Comparison of ENCODE assay signal across 17 cellular contexts in genomic region chr17:73782641-73783381, GRCh38.
A peak's percentile ranks its signal among the peaks of the same experiment; 100 is the strongest.
DNase-seq lines count a peak whose midpoint lies in the region; ATAC-seq, FAIRE-seq and TF ChIP-seq lines count a peak whose summit lies in the region.
"Had no signal": no experiment of that assay in that cellular context is flagged by ENCODE, and none has a peak within 500 bp of the region (broad histone marks: within the 10 kb centered on the region; RNA-seq: fewer than 3 reads in every experiment).

No MANE protein-coding gene starts in this region.

- H3K4me2 ChIP-seq in A549 = no peak overlapping the region
- no peak overlapping the region for H3K4me2 ChIP-seq in DND-41 (ENCODE audit: insufficient read depth, low read length)

- H3K4me3 ChIP-seq in A549 (no peak overlapping the region), DND-41 (ENCODE audit: low read depth in 1 of 2, low read length in 2 of 2) (no peak overlapping the region), colonic mucosa (no peak overlapping the region)
- H3K4me3 ChIP-seq: Peyer's patch had no signal

- no peaks in the 10 kb centered on the region for H3K27me3 ChIP-seq in DND-41 (ENCODE audit: insufficient read depth, low read length, poor library complexity)
- no peaks in the 10 kb centered on the region for H3K27me3 ChIP-seq in colonic mucosa
- H3K27me3 ChIP-seq: brain microvascular endothelial cell had no signal

- H3K27me3 Mint-ChIP-seq in chondrocyte (ENCODE audit: low read depth) = peaks cover 50% of the 10 kb centered on the region
- H3K27me3 Mint-ChIP-seq: CD4-positive, CD25-positive, alpha-beta regulatory T cell had no signal

- peak; percentile 22 to 40; a peak in 3 of 6 replicates for ATAC-seq in A549
- ATAC-seq in DND-41 (ENCODE audit: insufficient read depth, low read depth) = no peak
- no peak for ATAC-seq in GM18907 (IDR thresholded peaks at IDR 0.05; ENCODE audit: unreplicated experiment)
- ATAC-seq in activated naive CD4-positive, alpha-beta T cell treated with anti-CD3 and anti-CD28 coated beads, Interleukin-2, amount 50 U/mL, for 72 hours = no peak
- ATAC-seq: naive thymus-derived CD8-positive, alpha-beta T cell; right cardiac atrium had no signal

- TF ChIP-seq EP300 in A549 (IDR thresholded peaks at IDR 0.05) = no peak

- H3K9ac ChIP-seq in DND-41 (ENCODE audit: low read depth, low read length) (no peak overlapping the region), colonic mucosa (ENCODE audit: low read depth in 2 of 2, low read length in 2 of 2) (peak overlapping the region in 1 of 2 donors; percentile 12)

- H3K36me3 Mint-ChIP-seq in chondrocyte (ENCODE audit: low read depth) = peaks cover 2% of the 10 kb centered on the region
- no peaks in the 10 kb centered on the region for H3K36me3 Mint-ChIP-seq in activated naive CD4-positive, alpha-beta T cell treated with anti-CD3 and anti-CD28 coated beads, Interleukin-2, amount 50 U/mL, for 72 hours
- H3K36me3 Mint-ChIP-seq: activated CD4-positive, alpha-beta memory T cell treated with anti-CD3 and anti-CD28 coated beads for 36 hours; CD4-positive, CD25-positive, alpha-beta regulatory T cell; naive thymus-derived CD8-positive, alpha-beta T cell had no signal

- no peak for FAIRE-seq in A549 (lab: Jason Lieb, UNC)
- FAIRE-seq: endometrium had no signal

- no peaks in the 10 kb centered on the region for H3K9me3 Mint-ChIP-seq in chondrocyte (ENCODE audit: low read depth)
- H3K9me3 Mint-ChIP-seq in activated naive CD4-positive, alpha-beta T cell treated with anti-CD3 and anti-CD28 coated beads, Interleukin-2, amount 50 U/mL, for 72 hours = no peaks in the 10 kb centered on the region
- H3K9me3 Mint-ChIP-seq: activated CD4-positive, alpha-beta memory T cell treated with anti-CD3 and anti-CD28 coated beads for 36 hours; CD4-positive, CD25-positive, alpha-beta regulatory T cell; naive thymus-derived CD8-positive, alpha-beta T cell had no signal

- no peak overlapping the region for H2AFZ ChIP-seq in DND-41 (ENCODE audit: low read depth, low read length)

- H4K20me1 ChIP-seq in DND-41 (ENCODE audit: insufficient read depth, low read length) = no peaks in the 10 kb centered on the region

- H3K4me1 ChIP-seq in A549 = peaks cover 22% of the 10 kb centered on the region
- H3K4me1 ChIP-seq in DND-41 (ENCODE audit: insufficient read depth, low read length) = no peaks in the 10 kb centered on the region
- peaks cover 5% of the 10 kb centered on the region for H3K4me1 ChIP-seq in colonic mucosa

- DNase-seq in A549 (ENCODE audit: low read depth in 1 of 2, low spot score in 1 of 2) (no peak), DND-41 (no peak), NCI-H510A (lab: John Stamatoyannopoulos, UW) (peak; percentile 36), colonic mucosa (peak; percentile 37), chondrocyte (ENCODE audit: low spot score) (no peak), GM10266 (ENCODE audit: extremely low spot score) (no peak)
- no peak for DNase-seq in activated naive CD4-positive, alpha-beta T cell treated with anti-CD3 and anti-CD28 coated beads, Interleukin-2, amount 50 U/mL, for 72 hours (ENCODE audit: low spot score in 2 of 2)
- DNase-seq: activated CD4-positive, alpha-beta memory T cell treated with anti-CD3 and anti-CD28 coated beads for 36 hours; activated gamma-delta T cell; brain microvascular endothelial cell; Peyer's patch; right cardiac atrium had no signal

- intact Hi-C loops in colonic mucosa (cut with DNase I) = no loop called here

- no peaks in the 10 kb centered on the region for H3K9me3 ChIP-seq in A549
- no peaks in the 10 kb centered on the region for H3K9me3 ChIP-seq in DND-41 (ENCODE audit: insufficient read depth, low read length, severe bottlenecking)
- H3K9me3 ChIP-seq in colonic mucosa = no peaks in the 10 kb centered on the region
- H3K9me3 ChIP-seq: Peyer's patch had no signal

- POLR2A ChIA-PET in A549 (lab: Yijun Ruan, JAX) = no interaction called here

- H3K27ac Mint-ChIP-seq in chondrocyte (ENCODE audit: unreplicated experiment) = no peak overlapping the region
- H3K27ac Mint-ChIP-seq in activated naive CD4-positive, alpha-beta T cell treated with anti-CD3 and anti-CD28 coated beads, Interleukin-2, amount 50 U/mL, for 72 hours = no peak overlapping the region
- H3K27ac Mint-ChIP-seq: activated CD4-positive, alpha-beta memory T cell treated with anti-CD3 and anti-CD28 coated beads for 36 hours had no signal

- H3K36me3 ChIP-seq in DND-41 (ENCODE audit: insufficient read depth, low read length) (no peaks in the 10 kb centered on the region), colonic mucosa (no peaks in the 10 kb centered on the region)
- H3K36me3 ChIP-seq: brain microvascular endothelial cell, Peyer's patch had no signal

- no peaks in the 10 kb centered on the region for H3K79me2 ChIP-seq in DND-41 (ENCODE audit: insufficient read depth, low read length)

- CTCF ChIA-PET in A549 (lab: Yijun Ruan, JAX) = interaction anchor here (1.0 to 2.0 kb wide), 6 partner anchors 8 to 137 kb away, joined by 3 to 5 read pairs (median 4); no protein-coding TSS in a partner anchor

- no peak for TF ChIP-seq POLR2A in A549 (IDR thresholded peaks at IDR 0.05; ENCODE audit: low read length)

- H3K4me1 Mint-ChIP-seq in chondrocyte (ENCODE audit: low read depth) = no peaks in the 10 kb centered on the region

- H3K27ac ChIP-seq in A549 = peak overlapping the region in 1 of 2 experiments; percentile 55; a peak in 1 of 6 replicates
- no peak overlapping the region for H3K27ac ChIP-seq in DND-41 (ENCODE audit: low read length)
- H3K27ac ChIP-seq in colonic mucosa = no peak overlapping the region
- H3K27ac ChIP-seq: brain microvascular endothelial cell, HL-60, Peyer's patch had no signal

- TF ChIP-seq CTCF in A549 (IDR thresholded peaks at IDR 0.05) = no peak
- TF ChIP-seq CTCF in DND-41 (IDR thresholded peaks at IDR 0.05; ENCODE audit: borderline replicate concordance, extremely low read depth, low read length, poor library complexity, severe bottlenecking) = peak; percentile 11
- TF ChIP-seq CTCF in colonic mucosa (IDR thresholded peaks at IDR 0.05) = peak; percentile 29
- TF ChIP-seq CTCF in chondrocyte (IDR thresholded peaks at IDR 0.05) = no peak
- no peak for TF ChIP-seq CTCF in GM10266 (IDR thresholded peaks at IDR 0.05; ENCODE audit: control insufficient read depth, insufficient read depth, low read depth, missing control alignments)

- TF ChIP-seq RAD21 in A549 (conservative IDR thresholded peaks at IDR 0.05 in 1 of 2, IDR thresholded peaks at IDR 0.05 in 1 of 2) = no peak

- WGBS in A549 (ENCODE audit: missing lambda C conversion rate) = 85% methylated on average over 11 of the region's 11 CpGs

- H3K4me3 Mint-ChIP-seq in chondrocyte (ENCODE audit: unreplicated experiment) = no peak overlapping the region
- H3K4me3 Mint-ChIP-seq: activated CD4-positive, alpha-beta memory T cell treated with anti-CD3 and anti-CD28 coated beads for 36 hours; CD4-positive, CD25-positive, alpha-beta regulatory T cell; naive thymus-derived CD8-positive, alpha-beta T cell had no signal

TF ChIP-seq in A549, 52 proteins besides CTCF, POLR2A, EP300 and RAD21:
- TF ChIP-seq MAFK (IDR thresholded peaks at IDR 0.05; ENCODE audit: partially characterized antibody) (no peak), ZFP36 (IDR thresholded peaks at IDR 0.05; ENCODE audit: borderline replicate concordance, partially characterized antibody) (no peak), ZSCAN20 (CRISPR knock-in tag; IDR thresholded peaks at IDR 0.05) (no peak), SREBF2 (IDR thresholded peaks at IDR 0.05) (no peak), HDAC2 (IDR thresholded peaks at IDR 0.05) (0 out of 2 replicates have a peak, but pooled peaks have one; percentile 32), RFX5 (IDR thresholded peaks at IDR 0.05) (no peak), RCOR1 (IDR thresholded peaks at IDR 0.05; ENCODE audit: low read depth, low read length) (no peak)
- TF ChIP-seq, protein P1, sequence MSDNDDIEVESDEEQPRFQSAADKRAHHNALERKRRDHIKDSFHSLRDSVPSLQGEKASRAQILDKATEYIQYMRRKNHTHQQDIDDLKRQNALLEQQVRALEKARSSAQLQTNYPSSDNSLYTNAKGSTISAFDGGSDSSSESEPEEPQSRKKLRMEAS (IDR thresholded peaks at IDR 0.05) = no peak

Comparison
In these comparisons a context has a peak if more than half of its experiments do, and no peak if none do; other contexts are left out.
1. ATAC-seq: peak in A549 (2 of 2); none in DND-41 (single experiment), GM18907 (single experiment) and activated naive CD4-positive, alpha-beta T cell treated with anti-CD3 and anti-CD28 coated beads, Interleukin-2, amount 50 U/mL, for 72 hours (0 of 2).
2. DNase-seq: peak in NCI-H510A (single experiment) and colonic mucosa (single experiment); none in A549 (0 of 2), DND-41 (single experiment), chondrocyte (single experiment), GM10266 (single experiment) and activated naive CD4-positive, alpha-beta T cell treated with anti-CD3 and anti-CD28 coated beads, Interleukin-2, amount 50 U/mL, for 72 hours (0 of 2).
3. CTCF ChIP-seq: peak in DND-41 (single experiment) and colonic mucosa (single experiment); none in A549 (single experiment), chondrocyte (single experiment) and GM10266 (single experiment).